1 cellular context compared by ENCODE assay signal in the genomic region with DNA sequence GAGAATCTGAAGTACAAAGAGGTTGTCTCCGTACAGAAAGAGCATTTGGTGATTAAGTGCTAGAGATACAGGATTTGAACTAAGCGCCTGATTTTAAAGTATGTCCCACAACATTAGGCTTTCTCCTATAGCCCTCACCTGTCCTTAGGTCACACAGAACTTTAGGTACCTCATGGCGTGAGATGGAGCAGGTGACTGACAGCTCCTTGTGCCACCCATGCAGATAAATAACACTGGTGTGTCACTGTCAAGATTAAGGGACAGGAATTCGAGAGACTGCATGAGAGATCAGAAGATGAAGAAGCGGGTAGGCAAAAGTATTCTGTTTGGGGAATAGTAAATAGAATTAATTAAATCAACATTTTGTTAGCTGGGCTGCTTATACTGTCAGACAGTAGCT.
TF ChIP-seq lines count a peak whose summit lies in the region.

No MANE protein-coding gene starts in this region.

TF ChIP-seq in H1, 55 proteins besides CTCF, POLR2A, EP300 and RAD21:
- TF ChIP-seq PHF8 (conservative IDR thresholded peaks at IDR 0.05; ENCODE audit: low read depth, low read length) (no peak), POU5F1 (IDR thresholded peaks at IDR 0.05; ENCODE audit: low read depth, low read length) (no peak), BCL11A (IDR thresholded peaks at IDR 0.05; ENCODE audit: low read depth in 2 of 2, low read length in 2 of 2) (no peak), SRF (IDR thresholded peaks at IDR 0.05; ENCODE audit: low read depth, low read length) (no peak), RBBP5 (IDR thresholded peaks at IDR 0.05; ENCODE audit: borderline replicate concordance, low read depth, low read length) (no peak), KDM5A (IDR thresholded peaks at IDR 0.05; ENCODE audit: low read length) (no peak), KDM1A (IDR thresholded peaks at IDR 0.05; ENCODE audit: borderline replicate concordance, low read length) (no peak), CBX5 (IDR thresholded peaks at IDR 0.05; ENCODE audit: low read depth, low read length) (no peak), CTBP2 (IDR thresholded peaks at IDR 0.05; ENCODE audit: borderline replicate concordance, insufficient read depth, insufficient read length, low read length) (no peak), SP4 (IDR thresholded peaks at IDR 0.05; ENCODE audit: low read length) (no peak), EGR1 (IDR thresholded peaks at IDR 0.05; ENCODE audit: borderline replicate concordance, low read depth, low read length) (no peak), POLR2AphosphoS5 (IDR thresholded peaks at IDR 0.05; ENCODE audit: low read depth, low read length) (no peak), SP1 (IDR thresholded peaks at IDR 0.05; ENCODE audit: low read depth, low read length) (no peak), EZH2 (IDR thresholded peaks at IDR 0.05; ENCODE audit: low read depth, low read length, severe bottlenecking) (no peak)
- TF ChIP-seq, protein P1, sequence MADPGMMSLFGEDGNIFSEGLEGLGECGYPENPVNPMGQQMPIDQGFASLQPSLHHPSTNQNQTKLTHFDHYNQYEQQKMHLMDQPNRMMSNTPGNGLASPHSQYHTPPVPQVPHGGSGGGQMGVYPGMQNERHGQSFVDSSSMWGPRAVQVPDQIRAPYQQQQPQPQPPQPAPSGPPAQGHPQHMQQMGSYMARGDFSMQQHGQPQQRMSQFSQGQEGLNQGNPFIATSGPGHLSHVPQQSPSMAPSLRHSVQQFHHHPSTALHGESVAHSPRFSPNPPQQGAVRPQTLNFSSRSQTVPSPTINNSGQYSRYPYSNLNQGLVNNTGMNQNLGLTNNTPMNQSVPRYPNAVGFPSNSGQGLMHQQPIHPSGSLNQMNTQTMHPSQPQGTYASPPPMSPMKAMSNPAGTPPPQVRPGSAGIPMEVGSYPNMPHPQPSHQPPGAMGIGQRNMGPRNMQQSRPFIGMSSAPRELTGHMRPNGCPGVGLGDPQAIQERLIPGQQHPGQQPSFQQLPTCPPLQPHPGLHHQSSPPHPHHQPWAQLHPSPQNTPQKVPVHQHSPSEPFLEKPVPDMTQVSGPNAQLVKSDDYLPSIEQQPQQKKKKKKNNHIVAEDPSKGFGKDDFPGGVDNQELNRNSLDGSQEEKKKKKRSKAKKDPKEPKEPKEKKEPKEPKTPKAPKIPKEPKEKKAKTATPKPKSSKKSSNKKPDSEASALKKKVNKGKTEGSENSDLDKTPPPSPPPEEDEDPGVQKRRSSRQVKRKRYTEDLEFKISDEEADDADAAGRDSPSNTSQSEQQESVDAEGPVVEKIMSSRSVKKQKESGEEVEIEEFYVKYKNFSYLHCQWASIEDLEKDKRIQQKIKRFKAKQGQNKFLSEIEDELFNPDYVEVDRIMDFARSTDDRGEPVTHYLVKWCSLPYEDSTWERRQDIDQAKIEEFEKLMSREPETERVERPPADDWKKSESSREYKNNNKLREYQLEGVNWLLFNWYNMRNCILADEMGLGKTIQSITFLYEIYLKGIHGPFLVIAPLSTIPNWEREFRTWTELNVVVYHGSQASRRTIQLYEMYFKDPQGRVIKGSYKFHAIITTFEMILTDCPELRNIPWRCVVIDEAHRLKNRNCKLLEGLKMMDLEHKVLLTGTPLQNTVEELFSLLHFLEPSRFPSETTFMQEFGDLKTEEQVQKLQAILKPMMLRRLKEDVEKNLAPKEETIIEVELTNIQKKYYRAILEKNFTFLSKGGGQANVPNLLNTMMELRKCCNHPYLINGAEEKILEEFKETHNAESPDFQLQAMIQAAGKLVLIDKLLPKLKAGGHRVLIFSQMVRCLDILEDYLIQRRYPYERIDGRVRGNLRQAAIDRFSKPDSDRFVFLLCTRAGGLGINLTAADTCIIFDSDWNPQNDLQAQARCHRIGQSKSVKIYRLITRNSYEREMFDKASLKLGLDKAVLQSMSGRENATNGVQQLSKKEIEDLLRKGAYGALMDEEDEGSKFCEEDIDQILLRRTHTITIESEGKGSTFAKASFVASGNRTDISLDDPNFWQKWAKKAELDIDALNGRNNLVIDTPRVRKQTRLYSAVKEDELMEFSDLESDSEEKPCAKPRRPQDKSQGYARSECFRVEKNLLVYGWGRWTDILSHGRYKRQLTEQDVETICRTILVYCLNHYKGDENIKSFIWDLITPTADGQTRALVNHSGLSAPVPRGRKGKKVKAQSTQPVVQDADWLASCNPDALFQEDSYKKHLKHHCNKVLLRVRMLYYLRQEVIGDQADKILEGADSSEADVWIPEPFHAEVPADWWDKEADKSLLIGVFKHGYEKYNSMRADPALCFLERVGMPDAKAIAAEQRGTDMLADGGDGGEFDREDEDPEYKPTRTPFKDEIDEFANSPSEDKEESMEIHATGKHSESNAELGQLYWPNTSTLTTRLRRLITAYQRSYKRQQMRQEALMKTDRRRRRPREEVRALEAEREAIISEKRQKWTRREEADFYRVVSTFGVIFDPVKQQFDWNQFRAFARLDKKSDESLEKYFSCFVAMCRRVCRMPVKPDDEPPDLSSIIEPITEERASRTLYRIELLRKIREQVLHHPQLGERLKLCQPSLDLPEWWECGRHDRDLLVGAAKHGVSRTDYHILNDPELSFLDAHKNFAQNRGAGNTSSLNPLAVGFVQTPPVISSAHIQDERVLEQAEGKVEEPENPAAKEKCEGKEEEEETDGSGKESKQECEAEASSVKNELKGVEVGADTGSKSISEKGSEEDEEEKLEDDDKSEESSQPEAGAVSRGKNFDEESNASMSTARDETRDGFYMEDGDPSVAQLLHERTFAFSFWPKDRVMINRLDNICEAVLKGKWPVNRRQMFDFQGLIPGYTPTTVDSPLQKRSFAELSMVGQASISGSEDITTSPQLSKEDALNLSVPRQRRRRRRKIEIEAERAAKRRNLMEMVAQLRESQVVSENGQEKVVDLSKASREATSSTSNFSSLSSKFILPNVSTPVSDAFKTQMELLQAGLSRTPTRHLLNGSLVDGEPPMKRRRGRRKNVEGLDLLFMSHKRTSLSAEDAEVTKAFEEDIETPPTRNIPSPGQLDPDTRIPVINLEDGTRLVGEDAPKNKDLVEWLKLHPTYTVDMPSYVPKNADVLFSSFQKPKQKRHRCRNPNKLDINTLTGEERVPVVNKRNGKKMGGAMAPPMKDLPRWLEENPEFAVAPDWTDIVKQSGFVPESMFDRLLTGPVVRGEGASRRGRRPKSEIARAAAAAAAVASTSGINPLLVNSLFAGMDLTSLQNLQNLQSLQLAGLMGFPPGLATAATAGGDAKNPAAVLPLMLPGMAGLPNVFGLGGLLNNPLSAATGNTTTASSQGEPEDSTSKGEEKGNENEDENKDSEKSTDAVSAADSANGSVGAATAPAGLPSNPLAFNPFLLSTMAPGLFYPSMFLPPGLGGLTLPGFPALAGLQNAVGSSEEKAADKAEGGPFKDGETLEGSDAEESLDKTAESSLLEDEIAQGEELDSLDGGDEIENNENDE (IDR thresholded peaks at IDR 0.05; ENCODE audit: insufficient replicate concordance, low read length): no peak
- TF ChIP-seq, protein P2, sequence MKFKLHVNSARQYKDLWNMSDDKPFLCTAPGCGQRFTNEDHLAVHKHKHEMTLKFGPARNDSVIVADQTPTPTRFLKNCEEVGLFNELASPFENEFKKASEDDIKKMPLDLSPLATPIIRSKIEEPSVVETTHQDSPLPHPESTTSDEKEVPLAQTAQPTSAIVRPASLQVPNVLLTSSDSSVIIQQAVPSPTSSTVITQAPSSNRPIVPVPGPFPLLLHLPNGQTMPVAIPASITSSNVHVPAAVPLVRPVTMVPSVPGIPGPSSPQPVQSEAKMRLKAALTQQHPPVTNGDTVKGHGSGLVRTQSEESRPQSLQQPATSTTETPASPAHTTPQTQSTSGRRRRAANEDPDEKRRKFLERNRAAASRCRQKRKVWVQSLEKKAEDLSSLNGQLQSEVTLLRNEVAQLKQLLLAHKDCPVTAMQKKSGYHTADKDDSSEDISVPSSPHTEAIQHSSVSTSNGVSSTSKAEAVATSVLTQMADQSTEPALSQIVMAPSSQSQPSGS (IDR thresholded peaks at IDR 0.05; ENCODE audit: low read length): no peak
